ENCODE assay signal across 1 cellular context in the genomic region with DNA sequence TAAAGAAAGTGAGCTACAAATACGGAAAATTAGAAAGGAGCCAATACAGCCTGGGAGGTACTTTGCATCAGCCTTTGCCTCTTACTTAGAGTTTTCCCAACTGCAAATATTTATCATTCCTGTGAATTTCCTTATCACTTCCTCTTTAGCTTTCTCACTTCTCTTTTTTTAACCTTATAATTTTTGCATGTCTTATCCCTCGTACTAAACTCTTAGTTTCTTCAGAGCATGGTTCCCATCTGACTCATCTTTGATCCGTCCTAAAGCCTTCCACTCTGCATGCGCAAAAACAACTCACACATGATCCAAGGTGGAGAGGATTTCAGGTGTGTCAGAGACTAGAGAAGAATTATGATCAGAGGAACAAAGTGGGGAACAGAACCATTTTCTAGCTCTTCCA.
TF ChIP-seq lines count a peak whose summit lies in the region.

No MANE protein-coding gene starts in this region.

TF ChIP-seq in GM12878, 131 proteins besides CTCF, POLR2A, EP300 and RAD21 (continued from another document):
- no peak for TF ChIP-seq HDAC2 (IDR thresholded peaks at IDR 0.05)
- no peak for TF ChIP-seq TBL1XR1 (IDR thresholded peaks at IDR 0.05; ENCODE audit: low read depth, low read length)
- TF ChIP-seq IKZF2 (IDR thresholded peaks at IDR 0.05), result peak; percentile 100
- TF ChIP-seq NKRF (conservative IDR thresholded peaks at IDR 0.05), result 0 out of 2 replicates have a peak, but pooled peaks have one; percentile 6
- TF ChIP-seq, protein P1, sequence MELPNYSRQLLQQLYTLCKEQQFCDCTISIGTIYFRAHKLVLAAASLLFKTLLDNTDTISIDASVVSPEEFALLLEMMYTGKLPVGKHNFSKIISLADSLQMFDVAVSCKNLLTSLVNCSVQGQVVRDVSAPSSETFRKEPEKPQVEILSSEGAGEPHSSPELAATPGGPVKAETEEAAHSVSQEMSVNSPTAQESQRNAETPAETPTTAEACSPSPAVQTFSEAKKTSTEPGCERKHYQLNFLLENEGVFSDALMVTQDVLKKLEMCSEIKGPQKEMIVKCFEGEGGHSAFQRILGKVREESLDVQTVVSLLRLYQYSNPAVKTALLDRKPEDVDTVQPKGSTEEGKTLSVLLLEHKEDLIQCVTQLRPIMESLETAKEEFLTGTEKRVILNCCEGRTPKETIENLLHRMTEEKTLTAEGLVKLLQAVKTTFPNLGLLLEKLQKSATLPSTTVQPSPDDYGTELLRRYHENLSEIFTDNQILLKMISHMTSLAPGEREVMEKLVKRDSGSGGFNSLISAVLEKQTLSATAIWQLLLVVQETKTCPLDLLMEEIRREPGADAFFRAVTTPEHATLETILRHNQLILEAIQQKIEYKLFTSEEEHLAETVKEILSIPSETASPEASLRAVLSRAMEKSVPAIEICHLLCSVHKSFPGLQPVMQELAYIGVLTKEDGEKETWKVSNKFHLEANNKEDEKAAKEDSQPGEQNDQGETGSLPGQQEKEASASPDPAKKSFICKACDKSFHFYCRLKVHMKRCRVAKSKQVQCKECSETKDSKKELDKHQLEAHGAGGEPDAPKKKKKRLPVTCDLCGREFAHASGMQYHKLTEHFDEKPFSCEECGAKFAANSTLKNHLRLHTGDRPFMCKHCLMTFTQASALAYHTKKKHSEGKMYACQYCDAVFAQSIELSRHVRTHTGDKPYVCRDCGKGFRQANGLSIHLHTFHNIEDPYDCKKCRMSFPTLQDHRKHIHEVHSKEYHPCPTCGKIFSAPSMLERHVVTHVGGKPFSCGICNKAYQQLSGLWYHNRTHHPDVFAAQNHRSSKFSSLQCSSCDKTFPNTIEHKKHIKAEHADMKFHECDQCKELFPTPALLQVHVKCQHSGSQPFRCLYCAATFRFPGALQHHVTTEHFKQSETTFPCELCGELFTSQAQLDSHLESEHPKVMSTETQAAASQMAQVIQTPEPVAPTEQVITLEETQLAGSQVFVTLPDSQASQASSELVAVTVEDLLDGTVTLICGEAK (IDR thresholded peaks at IDR 0.05; ENCODE audit: borderline replicate concordance), result no peak
- TF ChIP-seq RUNX3 (IDR thresholded peaks at IDR 0.05; ENCODE audit: low read length), result no peak; the same call in 1 of the 2 replicates
- peak; percentile 36; the same call in 1 of the 2 replicates for TF ChIP-seq BACH1 (IDR thresholded peaks at IDR 0.05; ENCODE audit: borderline replicate concordance)
- TF ChIP-seq JUNB (IDR thresholded peaks at IDR 0.05), result peak; percentile 57
- TF ChIP-seq SMARCA5 (IDR thresholded peaks at IDR 0.05), result 0 out of 2 replicates have a peak, but pooled peaks have one; percentile 18
- TF ChIP-seq ZNF24 (IDR thresholded peaks at IDR 0.05), result peak; percentile 52; the same call in 1 of the 2 replicates
- no peak for TF ChIP-seq SRF (IDR thresholded peaks at IDR 0.05; ENCODE audit: low read depth in 2 of 2, low read length in 2 of 2)
- TF ChIP-seq RCOR1 (conservative IDR thresholded peaks at IDR 0.05; ENCODE audit: low read depth, low read length), result 0 out of 2 replicates have a peak, but pooled peaks have one; percentile 33
- TF ChIP-seq, protein P2, sequence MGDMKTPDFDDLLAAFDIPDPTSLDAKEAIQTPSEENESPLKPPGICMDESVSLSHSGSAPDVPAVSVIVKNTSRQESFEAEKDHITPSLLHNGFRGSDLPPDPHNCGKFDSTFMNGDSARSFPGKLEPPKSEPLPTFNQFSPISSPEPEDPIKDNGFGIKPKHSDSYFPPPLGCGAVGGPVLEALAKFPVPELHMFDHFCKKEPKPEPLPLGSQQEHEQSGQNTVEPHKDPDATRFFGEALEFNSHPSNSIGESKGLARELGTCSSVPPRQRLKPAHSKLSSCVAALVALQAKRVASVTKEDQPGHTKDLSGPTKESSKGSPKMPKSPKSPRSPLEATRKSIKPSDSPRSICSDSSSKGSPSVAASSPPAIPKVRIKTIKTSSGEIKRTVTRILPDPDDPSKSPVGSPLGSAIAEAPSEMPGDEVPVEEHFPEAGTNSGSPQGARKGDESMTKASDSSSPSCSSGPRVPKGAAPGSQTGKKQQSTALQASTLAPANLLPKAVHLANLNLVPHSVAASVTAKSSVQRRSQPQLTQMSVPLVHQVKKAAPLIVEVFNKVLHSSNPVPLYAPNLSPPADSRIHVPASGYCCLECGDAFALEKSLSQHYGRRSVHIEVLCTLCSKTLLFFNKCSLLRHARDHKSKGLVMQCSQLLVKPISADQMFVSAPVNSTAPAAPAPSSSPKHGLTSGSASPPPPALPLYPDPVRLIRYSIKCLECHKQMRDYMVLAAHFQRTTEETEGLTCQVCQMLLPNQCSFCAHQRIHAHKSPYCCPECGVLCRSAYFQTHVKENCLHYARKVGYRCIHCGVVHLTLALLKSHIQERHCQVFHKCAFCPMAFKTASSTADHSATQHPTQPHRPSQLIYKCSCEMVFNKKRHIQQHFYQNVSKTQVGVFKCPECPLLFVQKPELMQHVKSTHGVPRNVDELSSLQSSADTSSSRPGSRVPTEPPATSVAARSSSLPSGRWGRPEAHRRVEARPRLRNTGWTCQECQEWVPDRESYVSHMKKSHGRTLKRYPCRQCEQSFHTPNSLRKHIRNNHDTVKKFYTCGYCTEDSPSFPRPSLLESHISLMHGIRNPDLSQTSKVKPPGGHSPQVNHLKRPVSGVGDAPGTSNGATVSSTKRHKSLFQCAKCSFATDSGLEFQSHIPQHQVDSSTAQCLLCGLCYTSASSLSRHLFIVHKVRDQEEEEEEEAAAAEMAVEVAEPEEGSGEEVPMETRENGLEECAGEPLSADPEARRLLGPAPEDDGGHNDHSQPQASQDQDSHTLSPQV (IDR thresholded peaks at IDR 0.05), result 0 out of 2 replicates have a peak, but pooled peaks have one; percentile 33
- TF ChIP-seq SPI1 (IDR thresholded peaks at IDR 0.05; ENCODE audit: borderline replicate concordance, insufficient read depth, low read depth, low read length), result peak; percentile 100
- TF ChIP-seq ATF7 (IDR thresholded peaks at IDR 0.05; ENCODE audit: low read depth), result peak; percentile 63
- TF ChIP-seq BRCA1 (IDR thresholded peaks at IDR 0.05; ENCODE audit: low read depth, low read length), result no peak
- 0 out of 2 replicates have a peak, but pooled peaks have one; percentile 32 for TF ChIP-seq RAD51 (IDR thresholded peaks at IDR 0.05)
- TF ChIP-seq, protein P3, sequence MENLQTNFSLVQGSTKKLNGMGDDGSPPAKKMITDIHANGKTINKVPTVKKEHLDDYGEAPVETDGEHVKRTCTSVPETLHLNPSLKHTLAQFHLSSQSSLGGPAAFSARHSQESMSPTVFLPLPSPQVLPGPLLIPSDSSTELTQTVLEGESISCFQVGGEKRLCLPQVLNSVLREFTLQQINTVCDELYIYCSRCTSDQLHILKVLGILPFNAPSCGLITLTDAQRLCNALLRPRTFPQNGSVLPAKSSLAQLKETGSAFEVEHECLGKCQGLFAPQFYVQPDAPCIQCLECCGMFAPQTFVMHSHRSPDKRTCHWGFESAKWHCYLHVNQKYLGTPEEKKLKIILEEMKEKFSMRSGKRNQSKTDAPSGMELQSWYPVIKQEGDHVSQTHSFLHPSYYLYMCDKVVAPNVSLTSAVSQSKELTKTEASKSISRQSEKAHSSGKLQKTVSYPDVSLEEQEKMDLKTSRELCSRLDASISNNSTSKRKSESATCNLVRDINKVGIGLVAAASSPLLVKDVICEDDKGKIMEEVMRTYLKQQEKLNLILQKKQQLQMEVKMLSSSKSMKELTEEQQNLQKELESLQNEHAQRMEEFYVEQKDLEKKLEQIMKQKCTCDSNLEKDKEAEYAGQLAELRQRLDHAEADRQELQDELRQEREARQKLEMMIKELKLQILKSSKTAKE (IDR thresholded peaks at IDR 0.05; ENCODE audit: low read depth, poor library complexity, severe bottlenecking), result peak; percentile 86
- peak; percentile 87 for TF ChIP-seq MTA2 (IDR thresholded peaks at IDR 0.05; ENCODE audit: low read depth)
- no peak for TF ChIP-seq TCF12 (IDR thresholded peaks at IDR 0.05; ENCODE audit: low read depth, low read length)
- peak in 1 of 2 experiments; percentile 56; a peak in 1 of 4 replicates for TF ChIP-seq ETV6 (conservative IDR thresholded peaks at IDR 0.05 in 1 of 2, IDR thresholded peaks at IDR 0.05 in 1 of 2; ENCODE audit: borderline replicate concordance in 1 of 2, low read depth in 1 of 2)
- peak; percentile 47 for TF ChIP-seq SMAD1 (IDR thresholded peaks at IDR 0.05; ENCODE audit: low read depth, partially characterized antibody)
- TF ChIP-seq ZNF217 (IDR thresholded peaks at IDR 0.05), result peak; percentile 86
